In genomic region chr17:69143683-69144231, GRCh38 we compare ENCODE assay signal across 1 cellular context.
TF ChIP-seq lines count a peak whose summit lies in the region.

No MANE protein-coding gene starts in this region.

TF ChIP-seq in liver, 16 proteins besides CTCF, POLR2A, EP300 and RAD21 (continued from another document):
- TF ChIP-seq REST (IDR thresholded peaks at IDR 0.05) = peak; percentile 12
